ENCODE assay signal across 17 cellular contexts in genomic region chr21:27840273-27840672, GRCh38.
DNase-seq lines count a peak whose midpoint lies in the region; ATAC-seq and TF ChIP-seq lines count a peak whose summit lies in the region.
"Had no signal": no experiment of that assay in that cellular context is flagged by ENCODE, and none has a peak within 500 bp of the region (broad histone marks: within the 10 kb centered on the region; RNA-seq: fewer than 3 reads in every experiment).

No MANE protein-coding gene starts in this region.

- TF ChIP-seq POLR2A in IMR-90 (IDR thresholded peaks at IDR 0.05; ENCODE audit: low read depth, low read length) (no peak), prostate gland (IDR thresholded peaks at IDR 0.05) (no peak)

- no peak for ATAC-seq in IMR-90 (ENCODE audit: low read depth)
- ATAC-seq: GM23338, HepG2 had no signal

- no TSS peak for BruUV-seq in IMR-90 (replicated peaks; lab: Mats Ljungman, UMichigan)

- 0 out of 2 replicates have a peak overlapping the region, but pooled peaks have one; percentile 32 for H3K14ac ChIP-seq in IMR-90 (replicated peaks; ENCODE audit: low read depth, low read length)

- WGBS in IMR-90 (ENCODE audit: extremely low coverage in 2 of 2, insufficient read length in 1 of 2), 2 experiments = 100% methylated on average over 1 of the region's 3 CpGs; no CpG with 5 or more reads in 1 of the 2 experiments
- WGBS in prostate gland = 13% methylated on average over 3 of the region's 3 CpGs

- H3K18ac ChIP-seq in IMR-90 (ENCODE audit: low read depth, low read length) = no peak overlapping the region

- intact Hi-C loops in IMR-90 (cut with micrococcal nuclease) = no loop called here
- intact Hi-C loops in prostate gland (cut with DNase I) = no loop called here
- intact Hi-C loops in dorsolateral prefrontal cortex (cut with DNase I) = no loop called here

- H3K4ac ChIP-seq in IMR-90 (ENCODE audit: low read depth, low read length) = no peak overlapping the region

- H3K9me1 ChIP-seq in IMR-90 (ENCODE audit: insufficient read depth, low read length) = no peaks in the 10 kb centered on the region

- no peak overlapping the region for H2AK5ac ChIP-seq in IMR-90 (ENCODE audit: low read depth, low read length)

- H3K9ac ChIP-seq in IMR-90 (ENCODE audit: low read depth, low read length) = no peak overlapping the region
- H3K9ac ChIP-seq: BLaER1 had no signal

- H3K36me3 ChIP-seq in IMR-90 (ENCODE audit: control insufficient read depth, insufficient read depth, low read length) (no peaks in the 10 kb centered on the region), prostate gland (no peaks in the 10 kb centered on the region)
- H3K36me3 ChIP-seq: BLaER1 had no signal

- no peaks in the 10 kb centered on the region for H4K20me1 ChIP-seq in IMR-90 (ENCODE audit: insufficient read depth, low read length)
- H4K20me1 ChIP-seq: BLaER1 had no signal

- no peaks in the 10 kb centered on the region for H3K79me1 ChIP-seq in IMR-90 (ENCODE audit: low read depth in 1 of 2, low read length in 2 of 2)

- TF ChIP-seq RAD21 in IMR-90 (IDR thresholded peaks at IDR 0.05; ENCODE audit: low read length) = no peak

- no peak overlapping the region for H4K8ac ChIP-seq in IMR-90 (ENCODE audit: low read depth in 2 of 2, low read length in 2 of 2)

- H3K9me3 ChIP-seq in IMR-90 (ENCODE audit: control insufficient read depth, insufficient read depth, low read length) = no peaks in the 10 kb centered on the region
- H3K9me3 ChIP-seq in prostate gland = no peaks in the 10 kb centered on the region
- H3K9me3 ChIP-seq: BLaER1 had no signal

- dilution Hi-C loops in IMR-90 (cut with HindIII; ENCODE audit: low sequenced_read_pairs, unreplicated experiment) = no loop called here

- H2BK20ac ChIP-seq in IMR-90 (ENCODE audit: low read depth, low read length) = no peak overlapping the region

- TF ChIP-seq CTCF in IMR-90 (conservative IDR thresholded peaks at IDR 0.05; ENCODE audit: low read depth, low read length) (no peak), prostate gland (IDR thresholded peaks at IDR 0.05) (no peak), dorsolateral prefrontal cortex (IDR thresholded peaks at IDR 0.05 in 54 of 56, conservative IDR thresholded peaks at IDR 0.05 in 2 of 56; ENCODE audit: low read depth in 1 of 56, partially characterized antibody in 56 of 56) (no peak)

- H3K23ac ChIP-seq in IMR-90 (ENCODE audit: low read depth, low read length) = no peak overlapping the region

- H2BK120ac ChIP-seq in IMR-90 (ENCODE audit: low read depth, low read length) = no peak overlapping the region

- POLR2A ChIA-PET in IMR-90 (lab: Charles Lee; ENCODE audit: unreplicated experiment) = no interaction called here

- no peak overlapping the region for H2BK15ac ChIP-seq in IMR-90 (ENCODE audit: low read depth, low read length)

- H2AK9ac ChIP-seq in IMR-90 (replicated peaks; ENCODE audit: low read depth, low read length, poor library complexity) = no peak overlapping the region

- H4K91ac ChIP-seq in IMR-90 (ENCODE audit: insufficient read depth, low read depth, low read length) = no peak overlapping the region

- DNase-seq in IMR-90 = no peak
- DNase-seq in NCI-H446 treated with DMSO at 0.1 percent for 48 hours (lab: John Stamatoyannopoulos, UW) = peak; percentile 59
- DNase-seq in medulla oblongata (ENCODE audit: extremely low spot score) = peak; percentile 30
- DNase-seq in prostate gland (ENCODE audit: low spot score) = peak; percentile 8
- DNase-seq in dorsolateral prefrontal cortex = no peak
- no peak for DNase-seq in hypothalamus (lab: John Stamatoyannopoulos, UW)
- no peak for DNase-seq in stimulated activated naive CD4-positive, alpha-beta T cell treated with Interleukin-2 at 50 U/mL for 16 hours (lab: John Stamatoyannopoulos, UW)
- DNase-seq in glomerular visceral epithelial cell (ENCODE audit: extremely low spot score) = no peak
- DNase-seq: 8988T; Calu3; CD4-positive, alpha-beta memory T cell; DMS79 treated with DMSO at 0.1 percent for 48 hours; GF-D8; HCEC 1CT had no signal

- H3K4me1 ChIP-seq in IMR-90 (ENCODE audit: control insufficient read depth, insufficient read depth, low read length) (no peaks in the 10 kb centered on the region), prostate gland (replicated peaks) (no peaks in the 10 kb centered on the region)
- H3K4me1 ChIP-seq: BLaER1 had no signal

- H2BK5ac ChIP-seq in IMR-90 (ENCODE audit: low read depth, low read length, poor library complexity, severe bottlenecking) = no peak overlapping the region

- no peak overlapping the region for H3K4me2 ChIP-seq in IMR-90 (ENCODE audit: low read depth, low read length)
- H3K4me2 ChIP-seq: BLaER1, GM23338 had no signal

- H3K27ac ChIP-seq in IMR-90 (ENCODE audit: insufficient read depth, low read length) (no peak overlapping the region), prostate gland (no peak overlapping the region), dorsolateral prefrontal cortex (no peak overlapping the region)
- H3K27ac ChIP-seq: BLaER1 had no signal

- no peaks in the 10 kb centered on the region for H3K27me3 ChIP-seq in IMR-90 (ENCODE audit: control insufficient read depth, insufficient read depth, low read length)
- no peaks in the 10 kb centered on the region for H3K27me3 ChIP-seq in prostate gland (replicated peaks; ENCODE audit: insufficient read depth)
- no peaks in the 10 kb centered on the region for H3K27me3 ChIP-seq in dorsolateral prefrontal cortex
- H3K27me3 ChIP-seq: BLaER1 had no signal

- H3K4me3 ChIP-seq in IMR-90 (ENCODE audit: insufficient read depth, low read depth, low read length) (no peak overlapping the region), prostate gland (no peak overlapping the region), dorsolateral prefrontal cortex (no peak overlapping the region)
- H3K4me3 ChIP-seq: BLaER1, GM23338 had no signal

- no peak overlapping the region for H2AFZ ChIP-seq in IMR-90 (replicated peaks; ENCODE audit: low read length, poor library complexity)
- H2AFZ ChIP-seq: GM23338 had no signal

- CTCF ChIA-PET in IMR-90 (lab: Yijun Ruan, JAX) = no interaction called here

- in situ Hi-C loops in IMR-90 (cut with MboI; ENCODE audit: low sequenced_read_pairs) = no loop called here

- H4K5ac ChIP-seq in IMR-90 (ENCODE audit: low read depth, low read length) = no peak overlapping the region

- no peak overlapping the region for H3K56ac ChIP-seq in IMR-90 (ENCODE audit: extremely low read depth, insufficient read depth, low read length)

TF ChIP-seq in IMR-90, 13 proteins besides CTCF, POLR2A, EP300 and RAD21:
- TF ChIP-seq CEBPB (IDR thresholded peaks at IDR 0.05; ENCODE audit: low read depth, low read length) = no peak
- TF ChIP-seq MAZ (IDR thresholded peaks at IDR 0.05; ENCODE audit: borderline replicate concordance, low read depth, low read length) = no peak
- TF ChIP-seq RFX5 (IDR thresholded peaks at IDR 0.05; ENCODE audit: low read depth, low read length) = no peak
- no peak for TF ChIP-seq BHLHE40 (IDR thresholded peaks at IDR 0.05; ENCODE audit: low read depth, low read length)
- no peak for TF ChIP-seq CHD1 (IDR thresholded peaks at IDR 0.05; ENCODE audit: low read depth, low read length)
- TF ChIP-seq MAFK (IDR thresholded peaks at IDR 0.05; ENCODE audit: low read depth, low read length) = no peak
- no peak for TF ChIP-seq FOS (IDR thresholded peaks at IDR 0.05; ENCODE audit: low read depth, low read length)

Comparison
In these comparisons a context has a peak if more than half of its experiments do, and no peak if none do; other contexts are left out.
1. DNase-seq: peak in NCI-H446 treated with DMSO at 0.1 percent for 48 hours (single experiment), medulla oblongata (single experiment) and prostate gland (single experiment); none in IMR-90 (single experiment), dorsolateral prefrontal cortex (0 of 10), hypothalamus (0 of 51), stimulated activated naive CD4-positive, alpha-beta T cell treated with Interleukin-2 at 50 U/mL for 16 hours (single experiment) and glomerular visceral epithelial cell (single experiment).